In the genomic region with DNA sequence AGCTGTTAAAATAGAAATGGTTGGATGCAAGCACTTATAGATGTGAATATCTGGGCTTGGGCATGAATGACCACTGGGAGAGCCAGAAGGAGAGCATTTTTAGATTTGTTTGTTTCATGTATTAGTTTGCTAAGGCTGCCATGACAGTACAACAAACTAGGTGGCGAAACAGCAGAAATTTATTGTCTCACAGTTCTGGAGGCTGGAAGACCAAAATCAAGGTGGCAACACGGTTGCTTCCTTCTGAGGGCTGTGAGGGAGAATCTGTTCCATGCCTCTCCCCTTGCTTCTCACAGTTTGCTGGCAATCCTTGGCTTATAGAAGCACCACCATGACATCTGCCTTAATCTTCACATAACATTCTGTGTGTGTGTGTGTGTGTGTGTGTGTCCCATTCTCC, we compare ENCODE assay signal across 28 cellular contexts. TPM values are rescaled to one million over a fixed set of nuclear protein-coding genes. Genes with fewer than 3 reads are reported as not detected.
"Had no signal": no experiment of that assay in that cellular context is flagged by ENCODE, and none has a peak within 500 bp of the region (broad histone marks: within the 10 kb centered on the region; RNA-seq: fewer than 3 reads in every experiment).

No MANE protein-coding gene starts in this region.

- FAIRE-seq: keratinocyte had no signal

- H3K36me3 ChIP-seq: gastrocnemius medialis, lower lobe of right lung, sigmoid colon, spleen, tibial artery had no signal

- H3K9me3 ChIP-seq: gastrocnemius medialis, lower lobe of right lung, psoas muscle, sigmoid colon, spleen, testis, tibial artery had no signal

- H3K27ac ChIP-seq: epithelial cell of prostate, gastrocnemius medialis, lower lobe of right lung, psoas muscle, sigmoid colon, spleen, testis, tibial artery had no signal

- H3K27me3 ChIP-seq: gastrocnemius medialis, sigmoid colon, testis, tibial artery had no signal

- H3K4me1 ChIP-seq: gastrocnemius medialis, psoas muscle, spleen had no signal

- H3K4me3 ChIP-seq: gastrocnemius medialis, lower lobe of right lung, psoas muscle, sigmoid colon, spleen, testis, tibial artery had no signal

- DNase-seq: effector CD8-positive, alpha-beta T cell; endodermal cell; foreskin fibroblast; gastrocnemius medialis; head of caudate nucleus; left ventricle myocardium superior; lower lobe of right lung; naive thymus-derived CD8-positive, alpha-beta T cell; nephron progenitor cell; nucleus accumbens; psoas muscle; right cardiac atrium; sigmoid colon; spleen; stimulated activated CD4-positive, alpha-beta T cell treated with anti-CD3 and anti-CD28 coated beads, Interleukin-4, amount 100 ng/mL, for 4 hours; stimulated activated naive CD8-positive, alpha-beta T cell treated with anti-CD3 and anti-CD28 coated beads, Interleukin-15, Interleukin-2, amounts not matched to agents 100 U/mL and 50 U/mL, for 24 hours; substantia nigra; testis; tibial artery had no signal

- ATAC-seq: esophagus mucosa; gastrocnemius medialis; left ventricle myocardium superior; lower lobe of right lung; naive thymus-derived CD8-positive, alpha-beta T cell; psoas muscle; right cardiac atrium; stimulated activated memory B cell treated with anti-CD40 and anti-IgM and Interleukin-4, amounts not matched to agents 10 μg/mL and 1 μg/mL and 100 μg/mL, for 72 hours; stimulated activated naive CD8-positive, alpha-beta T cell treated with anti-CD3 and anti-CD28 coated beads, Interleukin-15, Interleukin-2, amounts not matched to agents 100 U/mL and 50 U/mL, for 24 hours had no signal

RNA-seq across cellular contexts. Expression of gene GFRA3, which starts 41.1 kb away (rescaled TPM):
- total RNA-seq: esophagus mucosa; glomerular endothelial cell; mesenteric fat pad; myocyte; naive thymus-derived CD8-positive, alpha-beta T cell; osteocyte; renal cortical epithelial cell; spleen had no signal
- polyA plus RNA-seq: keratinocyte; naive thymus-derived CD8-positive, alpha-beta T cell had no signal

RNA-seq across cellular contexts. Expression of gene KIF20A, which starts 54.4 kb away (rescaled TPM):
- total RNA-seq: mesenteric fat pad; naive thymus-derived CD8-positive, alpha-beta T cell had no signal
- polyA plus RNA-seq: naive thymus-derived CD8-positive, alpha-beta T cell had no signal
